ENCODE assay signal across 8 cellular contexts in the genomic region with DNA sequence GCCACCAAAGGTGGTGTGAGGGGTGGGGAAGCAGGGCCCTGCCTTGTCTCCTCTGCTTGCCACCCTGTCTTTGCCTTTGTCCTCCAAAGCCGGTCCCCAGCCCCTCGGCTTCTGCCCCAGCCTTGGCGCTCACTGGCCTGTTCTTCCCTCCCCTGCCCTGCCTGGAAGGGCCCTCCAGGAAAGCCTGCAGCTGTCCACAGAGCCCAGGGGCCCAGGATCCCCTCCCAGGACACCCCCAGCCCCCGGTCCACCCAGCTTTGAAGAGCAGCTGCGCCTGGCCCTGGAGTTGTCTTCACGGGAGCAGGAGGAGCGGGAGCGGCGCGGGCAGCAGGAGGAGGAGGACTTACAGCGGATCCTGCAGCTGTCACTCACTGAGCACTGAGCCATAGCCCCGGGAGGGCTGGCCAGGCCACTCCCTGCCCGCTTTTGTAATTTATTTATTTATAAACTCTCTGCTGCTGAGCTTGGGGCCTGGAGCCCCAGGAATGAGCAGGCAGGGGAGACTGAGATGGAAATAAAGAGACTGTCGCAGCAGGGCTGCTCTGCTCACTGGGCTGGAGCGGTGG. TPM values are rescaled to one million over a fixed set of nuclear protein-coding genes. Genes with fewer than 3 reads are reported as not detected.
DNase-seq lines count a peak whose midpoint lies in the region; ATAC-seq and TF ChIP-seq lines count a peak whose summit lies in the region.

No MANE protein-coding gene starts in this region.

- peak; percentile 48 for DNase-seq in A172 (ENCODE audit: low spot score)
- peak; percentile 83 for DNase-seq in GM23338 (ENCODE audit: low spot score)
- peak; percentile 56 for DNase-seq in SHP77 treated with DMSO at 0.1 percent for 48 hours (lab: John Stamatoyannopoulos, UW)
- peak; percentile 81 for DNase-seq in fibroblast of gingiva (ENCODE audit: low read depth)
- no peak for DNase-seq in neural crest cell (ENCODE audit: low read depth, low spot score)
- no peak for DNase-seq in amniotic stem cell (lab: John Stamatoyannopoulos, UW)
- no peak for DNase-seq in SKM-1 (lab: John Stamatoyannopoulos, UW; ENCODE audit: unreplicated experiment)

- peaks cover under 1% of the 10 kb centered on the region; the same call in 1 of the 3 replicates for H3K9me3 Mint-ChIP-seq in GM23338
- H3K9me3 Mint-ChIP-seq in neural crest cell: no peaks in the 10 kb centered on the region

- ATAC-seq in GM23338 (peak; percentile 48), GM19455 (IDR thresholded peaks at IDR 0.05; ENCODE audit: unreplicated experiment) (no peak)

- peak overlapping the region; percentile 84; the same call in 1 of the 2 replicates for H2AFZ ChIP-seq in GM23338

- peak overlapping the region; percentile 87 for H3K4me3 ChIP-seq in GM23338

- H3K9me2 ChIP-seq in GM23338 (ENCODE audit: insufficient read depth): no peaks in the 10 kb centered on the region

- TF ChIP-seq CTCF in GM23338 (conservative IDR thresholded peaks at IDR 0.05; ENCODE audit: low read depth in 2 of 2) (no peak), neural crest cell (conservative IDR thresholded peaks at IDR 0.05) (no peak)

- peak overlapping the region; percentile 85 for H3K27ac ChIP-seq in GM23338 (ENCODE audit: low read depth)

- H3K79me2 ChIP-seq in GM23338 (replicated peaks; ENCODE audit: insufficient read depth): no peaks in the 10 kb centered on the region

- H3K4me2 ChIP-seq in GM23338: peak overlapping the region; percentile 96

- H3K4me3 Mint-ChIP-seq in GM23338: peak overlapping the region; percentile 75
- H3K4me3 Mint-ChIP-seq in neural crest cell: peak overlapping the region; percentile 74

- H3K4me1 Mint-ChIP-seq in GM23338 (peaks cover 3% of the 10 kb centered on the region; the same call in 1 of the 3 replicates), neural crest cell (peaks cover 8% of the 10 kb centered on the region)

- no peaks in the 10 kb centered on the region for H3K36me3 ChIP-seq in GM23338 (ENCODE audit: insufficient read depth)

- H3K36me3 Mint-ChIP-seq in GM23338 (ENCODE audit: low read depth): peaks cover 7% of the 10 kb centered on the region
- peaks cover 8% of the 10 kb centered on the region for H3K36me3 Mint-ChIP-seq in neural crest cell (ENCODE audit: low read depth)

- peaks cover 4% of the 10 kb centered on the region; the same call in 1 of the 2 replicates for H3F3A ChIP-seq in GM23338 (replicated peaks; ENCODE audit: low read depth)

- H4K20me1 ChIP-seq in GM23338 (replicated peaks; ENCODE audit: insufficient read depth): no peaks in the 10 kb centered on the region

- H3K27me3 ChIP-seq in GM23338 (ENCODE audit: insufficient read depth): no peaks in the 10 kb centered on the region

- peaks cover 13% of the 10 kb centered on the region for H3K27me3 Mint-ChIP-seq in GM23338 (ENCODE audit: insufficient read depth, low read depth, poor library complexity)
- peaks cover 21% of the 10 kb centered on the region for H3K27me3 Mint-ChIP-seq in neural crest cell (ENCODE audit: low read depth)

- H3K27ac Mint-ChIP-seq in GM23338: no peak overlapping the region
- no peak overlapping the region for H3K27ac Mint-ChIP-seq in neural crest cell (ENCODE audit: unreplicated experiment)

- H3K4me1 ChIP-seq in GM23338 (ENCODE audit: insufficient read depth): peaks cover 15% of the 10 kb centered on the region; the same call in 1 of the 2 replicates

TF ChIP-seq in GM23338, 12 proteins besides CTCF, POLR2A, EP300 and RAD21 (continues in another document):
- TF ChIP-seq CREB1 (CRISPR knock-in tag; IDR thresholded peaks at IDR 0.05; ENCODE audit: low read depth): no peak
- TF ChIP-seq STAT1 (IDR thresholded peaks at IDR 0.05; ENCODE audit: unreplicated experiment): no peak
- no peak for TF ChIP-seq JUNB (IDR thresholded peaks at IDR 0.05; ENCODE audit: unreplicated experiment)
- no peak for TF ChIP-seq EZH2 (IDR thresholded peaks at IDR 0.05; ENCODE audit: low read depth, unreplicated experiment)
- TF ChIP-seq, protein P1, sequence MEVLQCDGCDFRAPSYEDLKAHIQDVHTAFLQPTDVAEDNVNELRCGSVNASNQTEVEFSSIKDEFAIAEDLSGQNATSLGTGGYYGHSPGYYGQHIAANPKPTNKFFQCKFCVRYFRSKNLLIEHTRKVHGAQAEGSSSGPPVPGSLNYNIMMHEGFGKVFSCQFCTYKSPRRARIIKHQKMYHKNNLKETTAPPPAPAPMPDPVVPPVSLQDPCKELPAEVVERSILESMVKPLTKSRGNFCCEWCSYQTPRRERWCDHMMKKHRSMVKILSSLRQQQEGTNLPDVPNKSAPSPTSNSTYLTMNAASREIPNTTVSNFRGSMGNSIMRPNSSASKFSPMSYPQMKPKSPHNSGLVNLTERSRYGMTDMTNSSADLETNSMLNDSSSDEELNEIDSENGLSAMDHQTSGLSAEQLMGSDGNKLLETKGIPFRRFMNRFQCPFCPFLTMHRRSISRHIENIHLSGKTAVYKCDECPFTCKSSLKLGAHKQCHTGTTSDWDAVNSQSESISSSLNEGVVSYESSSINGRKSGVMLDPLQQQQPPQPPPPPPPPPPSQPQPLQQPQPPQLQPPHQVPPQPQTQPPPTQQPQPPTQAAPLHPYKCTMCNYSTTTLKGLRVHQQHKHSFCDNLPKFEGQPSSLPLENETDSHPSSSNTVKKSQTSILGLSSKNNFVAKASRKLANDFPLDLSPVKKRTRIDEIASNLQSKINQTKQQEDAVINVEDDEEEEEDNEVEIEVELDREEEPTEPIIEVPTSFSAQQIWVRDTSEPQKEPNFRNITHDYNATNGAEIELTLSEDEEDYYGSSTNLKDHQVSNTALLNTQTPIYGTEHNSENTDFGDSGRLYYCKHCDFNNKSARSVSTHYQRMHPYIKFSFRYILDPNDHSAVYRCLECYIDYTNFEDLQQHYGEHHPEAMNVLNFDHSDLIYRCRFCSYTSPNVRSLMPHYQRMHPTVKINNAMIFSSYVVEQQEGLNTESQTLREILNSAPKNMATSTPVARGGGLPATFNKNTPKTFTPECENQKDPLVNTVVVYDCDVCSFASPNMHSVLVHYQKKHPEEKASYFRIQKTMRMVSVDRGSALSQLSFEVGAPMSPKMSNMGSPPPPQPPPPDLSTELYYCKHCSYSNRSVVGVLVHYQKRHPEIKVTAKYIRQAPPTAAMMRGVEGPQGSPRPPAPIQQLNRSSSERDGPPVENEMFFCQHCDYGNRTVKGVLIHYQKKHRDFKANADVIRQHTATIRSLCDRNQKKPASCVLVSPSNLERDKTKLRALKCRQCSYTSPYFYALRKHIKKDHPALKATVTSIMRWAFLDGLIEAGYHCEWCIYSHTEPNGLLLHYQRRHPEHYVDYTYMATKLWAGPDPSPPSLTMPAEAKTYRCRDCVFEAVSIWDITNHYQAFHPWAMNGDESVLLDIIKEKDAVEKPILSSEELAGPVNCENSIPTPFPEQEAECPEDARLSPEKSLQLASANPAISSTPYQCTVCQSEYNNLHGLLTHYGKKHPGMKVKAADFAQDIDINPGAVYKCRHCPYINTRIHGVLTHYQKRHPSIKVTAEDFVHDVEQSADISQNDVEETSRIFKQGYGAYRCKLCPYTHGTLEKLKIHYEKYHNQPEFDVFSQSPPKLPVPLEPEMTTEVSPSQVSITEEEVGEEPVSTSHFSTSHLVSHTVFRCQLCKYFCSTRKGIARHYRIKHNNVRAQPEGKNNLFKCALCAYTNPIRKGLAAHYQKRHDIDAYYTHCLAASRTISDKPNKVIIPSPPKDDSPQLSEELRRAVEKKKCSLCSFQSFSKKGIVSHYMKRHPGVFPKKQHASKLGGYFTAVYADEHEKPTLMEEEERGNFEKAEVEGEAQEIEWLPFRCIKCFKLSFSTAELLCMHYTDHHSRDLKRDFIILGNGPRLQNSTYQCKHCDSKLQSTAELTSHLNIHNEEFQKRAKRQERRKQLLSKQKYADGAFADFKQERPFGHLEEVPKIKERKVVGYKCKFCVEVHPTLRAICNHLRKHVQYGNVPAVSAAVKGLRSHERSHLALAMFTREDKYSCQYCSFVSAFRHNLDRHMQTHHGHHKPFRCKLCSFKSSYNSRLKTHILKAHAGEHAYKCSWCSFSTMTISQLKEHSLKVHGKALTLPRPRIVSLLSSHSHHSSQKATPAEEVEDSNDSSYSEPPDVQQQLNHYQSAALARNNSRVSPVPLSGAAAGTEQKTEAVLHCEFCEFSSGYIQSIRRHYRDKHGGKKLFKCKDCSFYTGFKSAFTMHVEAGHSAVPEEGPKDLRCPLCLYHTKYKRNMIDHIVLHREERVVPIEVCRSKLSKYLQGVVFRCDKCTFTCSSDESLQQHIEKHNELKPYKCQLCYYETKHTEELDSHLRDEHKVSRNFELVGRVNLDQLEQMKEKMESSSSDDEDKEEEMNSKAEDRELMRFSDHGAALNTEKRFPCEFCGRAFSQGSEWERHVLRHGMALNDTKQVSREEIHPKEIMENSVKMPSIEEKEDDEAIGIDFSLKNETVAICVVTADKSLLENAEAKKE (CRISPR knock-in tag; IDR thresholded peaks at IDR 0.05): no peak

RNA-seq across cellular contexts. Expression of a gene that starts 1.3 kb away (rescaled TPM):
- total RNA-seq in A172 (2014; rRNA removed; shearing (Covaris generic)): 3.2 and 10.0 TPM in 2 replicates
- 40.0 and 45.8 TPM in 2 replicates for total RNA-seq in GM23338 (2014; rRNA removed; shearing (Covaris generic))
- 17.8 and 25.1 TPM in 2 replicates for polyA plus RNA-seq in GM23338 (2016; fragmentation: Nextera tagmentation; extraction: Ambion mirVana)
- total RNA-seq in neural crest cell: 3.0 and 3.3 TPM in 2 replicates

RNA-seq across cellular contexts. Expression of a gene that starts 12.9 kb away (rescaled TPM):
- total RNA-seq in A172 (2014; rRNA removed; shearing (Covaris generic)): 25.4 and 51.8 TPM in 2 replicates
- total RNA-seq in GM23338 (2014; rRNA removed; shearing (Covaris generic)): 15.7 and 30.8 TPM in 2 replicates
- 19.5 and 20.3 TPM in 2 replicates for polyA plus RNA-seq in GM23338 (2016; fragmentation: Nextera tagmentation; extraction: Ambion mirVana)
- 58.9 and 71.8 TPM in 2 replicates for total RNA-seq in neural crest cell

RNA-seq across cellular contexts. Expression of a gene that starts 35.8 kb away (rescaled TPM):
- 40.3 and 44.6 TPM in 2 replicates for total RNA-seq in A172 (2014; rRNA removed; shearing (Covaris generic))
- 62.2 and 72.5 TPM in 2 replicates for total RNA-seq in GM23338 (2014; rRNA removed; shearing (Covaris generic))
- polyA plus RNA-seq in GM23338 (2016; fragmentation: Nextera tagmentation; extraction: Ambion mirVana): 19.5 and 21.7 TPM in 2 replicates
- 51.3 and 55.1 TPM in 2 replicates for total RNA-seq in neural crest cell

RNA-seq across cellular contexts. Expression of a gene that starts 51.3 kb away (rescaled TPM):
- total RNA-seq in A172 (2014; rRNA removed; shearing (Covaris generic)): 75.8 and 96.0 TPM in 2 replicates
- 15.9 and 23.0 TPM in 2 replicates for total RNA-seq in GM23338 (2014; rRNA removed; shearing (Covaris generic))
- 16.2 and 18.8 TPM in 2 replicates for polyA plus RNA-seq in GM23338 (2016; fragmentation: Nextera tagmentation; extraction: Ambion mirVana)
- 3.7 and 7.1 TPM in 2 replicates for total RNA-seq in neural crest cell

Comparison
In these comparisons a context has a peak if more than half of its experiments do, and no peak if none do; other contexts are left out.
1. DNase-seq: peak in A172 (single experiment), GM23338 (single experiment), SHP77 treated with DMSO at 0.1 percent for 48 hours (single experiment) and fibroblast of gingiva (single experiment); none in neural crest cell (single experiment), amniotic stem cell (single experiment) and SKM-1 (single experiment).